14 cellular contexts compared by ENCODE assay signal in genomic region chr15:64050281-64051092, GRCh38. TPM values are rescaled to one million over a fixed set of nuclear protein-coding genes. Genes with fewer than 3 reads are reported as not detected.
DNase-seq lines count a peak whose midpoint lies in the region; ATAC-seq and TF ChIP-seq lines count a peak whose summit lies in the region.
"Had no signal": no experiment of that assay in that cellular context is flagged by ENCODE, and none has a peak within 500 bp of the region (broad histone marks: within the 10 kb centered on the region; RNA-seq: fewer than 3 reads in every experiment).

No MANE protein-coding gene starts in this region.

- no TSS peak for BruUV-seq in Caco-2 (replicated peaks; lab: Mats Ljungman, UMichigan)

- TF ChIP-seq CTCF in Caco-2 (IDR thresholded peaks at IDR 0.05; ENCODE audit: insufficient read depth in 1 of 2, low read depth in 1 of 2, low read length in 1 of 2, severe bottlenecking in 1 of 2, unreplicated experiment in 1 of 2) (no peak), neural crest cell (conservative IDR thresholded peaks at IDR 0.05) (no peak), RWPE1 (conservative IDR thresholded peaks at IDR 0.05; ENCODE audit: low read depth) (no peak)

- no peaks in the 10 kb centered on the region for H3K27me3 ChIP-seq in Caco-2 (replicated peaks; ENCODE audit: control insufficient read depth, insufficient read depth, low read length)

- DNase-seq in Caco-2, result peak; percentile 29 to 49
- DNase-seq in NCI-H1092 treated with DMSO at 0.1 percent for 48 hours (lab: John Stamatoyannopoulos, UW), result peak; percentile 73
- no peak for DNase-seq in activated T-helper 1 cell treated with anti-CD3 and anti-CD28 coated beads, Interleukin-12 subunit alpha, Interleukin-12 subunit beta, Interleukin-2, Interleukin-4 antibody, amounts not matched to agents 30 ng/mL and 10 ng/mL and 1 ng/mL, durations not matched to agents 14 hours and 24 hours and 36 hours (ENCODE audit: low spot score)
- DNase-seq in neural crest cell (ENCODE audit: low read depth, low spot score), result no peak
- no peak for DNase-seq in RWPE1 (ENCODE audit: low spot score)
- DNase-seq in DMS114 treated with DMSO at 0.1 percent for 48 hours (lab: John Stamatoyannopoulos, UW; ENCODE audit: unreplicated experiment), result no peak
- DNase-seq: activated CD4-positive, CD25-positive, alpha-beta regulatory T cell; head of caudate nucleus; left ventricle myocardium inferior had no signal

- POLR2A ChIA-PET in Caco-2 (lab: Charles Lee) (no interaction called here), RWPE1 (lab: Yijun Ruan, JAX; ENCODE audit: low non-redundant PET) (no interaction called here)

- H3K36me3 Mint-ChIP-seq in Caco-2 (ENCODE audit: insufficient read depth, unreplicated experiment), result no peaks in the 10 kb centered on the region
- no peaks in the 10 kb centered on the region for H3K36me3 Mint-ChIP-seq in activated T-helper 1 cell treated with anti-CD3 and anti-CD28 coated beads, Interleukin-12 subunit alpha, Interleukin-12 subunit beta, Interleukin-2, Interleukin-4 antibody, amounts not matched to agents 30 ng/mL and 10 ng/mL and 1 ng/mL, durations not matched to agents 14 hours and 24 hours and 36 hours (ENCODE audit: low read depth)
- no peaks in the 10 kb centered on the region for H3K36me3 Mint-ChIP-seq in neural crest cell (ENCODE audit: low read depth)

- H3K27ac Mint-ChIP-seq in Caco-2 (ENCODE audit: unreplicated experiment) (no peak overlapping the region), neural crest cell (ENCODE audit: unreplicated experiment) (peak overlapping the region; percentile 3)
- H3K27ac Mint-ChIP-seq in activated T-helper 1 cell treated with anti-CD3 and anti-CD28 coated beads, Interleukin-12 subunit alpha, Interleukin-12 subunit beta, Interleukin-2, Interleukin-4 antibody, amounts not matched to agents 30 ng/mL and 10 ng/mL and 1 ng/mL, durations not matched to agents 14 hours and 24 hours and 36 hours, result peak overlapping the region; percentile 5
- H3K27ac Mint-ChIP-seq: nephron; stimulated activated naive CD8-positive, alpha-beta T cell treated with anti-CD3 and anti-CD28 coated beads, Interleukin-15, Interleukin-2, amounts not matched to agents 100 ng/mL and 50 ng/mL, for 24 hours had no signal

- H3K4me1 Mint-ChIP-seq in Caco-2 (ENCODE audit: low read depth, unreplicated experiment) (peaks cover 17% of the 10 kb centered on the region), neural crest cell (peaks cover 43% of the 10 kb centered on the region)
- peaks cover 18% of the 10 kb centered on the region for H3K4me1 Mint-ChIP-seq in activated T-helper 1 cell treated with anti-CD3 and anti-CD28 coated beads, Interleukin-12 subunit alpha, Interleukin-12 subunit beta, Interleukin-2, Interleukin-4 antibody, amounts not matched to agents 30 ng/mL and 10 ng/mL and 1 ng/mL, durations not matched to agents 14 hours and 24 hours and 36 hours (ENCODE audit: low read depth)

- intact Hi-C loops in Caco-2 (cut with micrococcal nuclease; ENCODE audit: unreplicated experiment), result no loop called here
- intact Hi-C loops in activated T-helper 1 cell treated with anti-CD3 and anti-CD28 coated beads, Interleukin-12 subunit alpha, Interleukin-12 subunit beta, Interleukin-2, Interleukin-4 antibody, amounts not matched to agents 30 ng/mL and 10 ng/mL and 1 ng/mL, durations not matched to agents 14 hours and 24 hours and 36 hours (cut with micrococcal nuclease), result no loop called here

- no peaks in the 10 kb centered on the region for H3K9me3 Mint-ChIP-seq in Caco-2 (ENCODE audit: unreplicated experiment)
- no peaks in the 10 kb centered on the region for H3K9me3 Mint-ChIP-seq in activated T-helper 1 cell treated with anti-CD3 and anti-CD28 coated beads, Interleukin-12 subunit alpha, Interleukin-12 subunit beta, Interleukin-2, Interleukin-4 antibody, amounts not matched to agents 30 ng/mL and 10 ng/mL and 1 ng/mL, durations not matched to agents 14 hours and 24 hours and 36 hours
- no peaks in the 10 kb centered on the region for H3K9me3 Mint-ChIP-seq in neural crest cell
- H3K9me3 Mint-ChIP-seq: nephron; stimulated activated naive CD8-positive, alpha-beta T cell treated with anti-CD3 and anti-CD28 coated beads, Interleukin-15, Interleukin-2, amounts not matched to agents 100 ng/mL and 50 ng/mL, for 24 hours had no signal

- H3K4me3 Mint-ChIP-seq in Caco-2 (ENCODE audit: unreplicated experiment), result no peak overlapping the region
- H3K4me3 Mint-ChIP-seq in activated T-helper 1 cell treated with anti-CD3 and anti-CD28 coated beads, Interleukin-12 subunit alpha, Interleukin-12 subunit beta, Interleukin-2, Interleukin-4 antibody, amounts not matched to agents 30 ng/mL and 10 ng/mL and 1 ng/mL, durations not matched to agents 14 hours and 24 hours and 36 hours, result no peak overlapping the region
- H3K4me3 Mint-ChIP-seq in neural crest cell, result peak overlapping the region; percentile 54
- H3K4me3 Mint-ChIP-seq: nephron; stimulated activated naive CD8-positive, alpha-beta T cell treated with anti-CD3 and anti-CD28 coated beads, Interleukin-15, Interleukin-2, amounts not matched to agents 100 ng/mL and 50 ng/mL, for 24 hours had no signal

- no peak for ATAC-seq in HG03045 (IDR thresholded peaks at IDR 0.05; ENCODE audit: unreplicated experiment)

- no peaks in the 10 kb centered on the region for H3K36me3 ChIP-seq in Caco-2 (ENCODE audit: control insufficient read depth, insufficient read depth, low read length)
- H3K36me3 ChIP-seq: left ventricle myocardium inferior had no signal

- no peak overlapping the region for H3K27ac ChIP-seq in RWPE1
- H3K27ac ChIP-seq: epithelial cell of prostate, left ventricle myocardium inferior, SK-N-MC had no signal

- CTCF ChIA-PET in Caco-2 (lab: Charles Lee) (interaction anchor here (1.7 kb wide), 1 partner anchor 17 kb away, joined by 4 read pairs; no protein-coding TSS in a partner anchor), RWPE1 (lab: Yijun Ruan, JAX) (interaction anchor here (1.2 to 1.3 kb wide), 2 partner anchors 104 to 105 kb away, joined by 3 read pairs; no protein-coding TSS in a partner anchor)

- H3K4me1 ChIP-seq in Caco-2, result peaks cover 20% of the 10 kb centered on the region

- H3K4me3 ChIP-seq in Caco-2 (ENCODE audit: low read depth, low read length), result no peak overlapping the region
- H3K4me3 ChIP-seq: left ventricle myocardium inferior, SK-N-MC had no signal

- H3K27me3 Mint-ChIP-seq in Caco-2 (ENCODE audit: insufficient read depth, unreplicated experiment), result no peaks in the 10 kb centered on the region
- H3K27me3 Mint-ChIP-seq in activated T-helper 1 cell treated with anti-CD3 and anti-CD28 coated beads, Interleukin-12 subunit alpha, Interleukin-12 subunit beta, Interleukin-2, Interleukin-4 antibody, amounts not matched to agents 30 ng/mL and 10 ng/mL and 1 ng/mL, durations not matched to agents 14 hours and 24 hours and 36 hours (ENCODE audit: insufficient read depth), result peaks cover 19% of the 10 kb centered on the region
- peaks cover 5% of the 10 kb centered on the region for H3K27me3 Mint-ChIP-seq in neural crest cell (ENCODE audit: low read depth)

- H3K9me3 ChIP-seq in Caco-2, result no peaks in the 10 kb centered on the region
- H3K9me3 ChIP-seq: left ventricle myocardium inferior had no signal

RNA-seq across cellular contexts. Expression of gene DAPK2, which starts 4.2 kb away (rescaled TPM):
- total RNA-seq in Caco-2 (2022) (1.4 and 2.2 TPM in 2 replicates), neural crest cell (8.5 and 8.8 TPM in 2 replicates)
- total RNA-seq in activated T-helper 1 cell treated with anti-CD3 and anti-CD28 coated beads, Interleukin-12 subunit alpha, Interleukin-12 subunit beta, Interleukin-2, Interleukin-4 antibody, amounts not matched to agents 30 ng/mL and 10 ng/mL and 1 ng/mL, durations not matched to agents 14 hours and 24 hours and 36 hours, result 8.6 and 8.7 TPM in 2 replicates

RNA-seq across cellular contexts. Expression of gene CIAO2A, which starts 43.2 kb away (rescaled TPM):
- total RNA-seq in Caco-2 (2022) (61.6 and 63.7 TPM in 2 replicates), neural crest cell (66.1 and 66.2 TPM in 2 replicates)
- total RNA-seq in activated T-helper 1 cell treated with anti-CD3 and anti-CD28 coated beads, Interleukin-12 subunit alpha, Interleukin-12 subunit beta, Interleukin-2, Interleukin-4 antibody, amounts not matched to agents 30 ng/mL and 10 ng/mL and 1 ng/mL, durations not matched to agents 14 hours and 24 hours and 36 hours, result 70.1 and 87.1 TPM in 2 replicates

RNA-seq across cellular contexts. Expression of gene SNX1, which starts 45.3 kb away (rescaled TPM):
- total RNA-seq in Caco-2 (2022) (72.0 and 75.7 TPM in 2 replicates), neural crest cell (104 and 131 TPM in 2 replicates)
- 139 and 147 TPM in 2 replicates for total RNA-seq in activated T-helper 1 cell treated with anti-CD3 and anti-CD28 coated beads, Interleukin-12 subunit alpha, Interleukin-12 subunit beta, Interleukin-2, Interleukin-4 antibody, amounts not matched to agents 30 ng/mL and 10 ng/mL and 1 ng/mL, durations not matched to agents 14 hours and 24 hours and 36 hours

Comparison
In these comparisons a context has a peak if more than half of its experiments do, and no peak if none do; other contexts are left out.
1. DNase-seq: peak in Caco-2 (2 of 2) and NCI-H1092 treated with DMSO at 0.1 percent for 48 hours (single experiment); none in activated T-helper 1 cell treated with anti-CD3 and anti-CD28 coated beads, Interleukin-12 subunit alpha, Interleukin-12 subunit beta, Interleukin-2, Interleukin-4 antibody, amounts not matched to agents 30 ng/mL and 10 ng/mL and 1 ng/mL, durations not matched to agents 14 hours and 24 hours and 36 hours (single experiment), neural crest cell (single experiment), RWPE1 (single experiment) and DMS114 treated with DMSO at 0.1 percent for 48 hours (single experiment).